In the genomic region with DNA sequence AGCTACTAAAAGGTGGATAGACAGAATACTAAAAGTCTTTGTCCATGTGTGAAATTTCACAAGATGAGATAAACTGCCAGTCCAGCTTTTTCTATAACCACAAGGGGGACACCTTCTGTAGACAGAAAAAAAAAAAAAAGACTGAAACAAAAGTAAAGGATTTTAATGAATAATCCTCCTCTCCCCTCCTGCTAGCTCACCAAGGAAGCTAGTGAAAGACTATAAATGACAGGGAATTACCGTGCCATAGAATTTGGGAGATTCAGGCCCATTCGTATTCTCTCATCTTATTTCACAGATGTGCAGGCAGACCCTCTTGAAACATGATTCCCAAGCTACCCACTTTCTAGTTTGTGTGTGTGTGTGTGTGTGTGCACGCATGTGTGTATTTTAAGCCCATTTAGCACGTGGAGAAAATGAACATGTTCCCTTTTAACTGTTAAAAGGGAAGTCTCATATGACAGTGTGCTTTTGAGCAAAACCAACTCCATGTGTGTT, we compare ENCODE assay signal across 9 cellular contexts. TPM values are rescaled to one million over a fixed set of nuclear protein-coding genes. Genes with fewer than 3 reads are reported as not detected.
DNase-seq lines count a peak whose midpoint lies in the region; ATAC-seq, FAIRE-seq and TF ChIP-seq lines count a peak whose summit lies in the region.
"Had no signal": no experiment of that assay in that cellular context is flagged by ENCODE, and none has a peak within 500 bp of the region (broad histone marks: within the 10 kb centered on the region; RNA-seq: fewer than 3 reads in every experiment).

No MANE protein-coding gene starts in this region.

- H3K4me2 ChIP-seq in A549, result no peak overlapping the region

- no peak overlapping the region for H3K27ac ChIP-seq in A549
- H3K27ac ChIP-seq: SJSA1 had no signal

- no peak for TF ChIP-seq POLR2A in A549 (IDR thresholded peaks at IDR 0.05; ENCODE audit: low read length)

- TF ChIP-seq RAD21 in A549 (conservative IDR thresholded peaks at IDR 0.05 in 1 of 2, IDR thresholded peaks at IDR 0.05 in 1 of 2), result peak; percentile 34; a peak in 3 of 5 replicates

- H3K9me3 ChIP-seq in A549 (no peaks in the 10 kb centered on the region), adipocyte (ENCODE audit: control insufficient read depth, low read length) (no peaks in the 10 kb centered on the region)
- H3K9me3 ChIP-seq: SJSA1 had no signal

- DNase-seq in A549 (ENCODE audit: low read depth in 1 of 2, low spot score in 1 of 2), result peak; percentile 18 to 43
- peak; percentile 28 for DNase-seq in HPDE6-E6E7 (ENCODE audit: extremely low spot score)
- DNase-seq in adipocyte (ENCODE audit: low read depth), result peak; percentile 70
- peak; percentile 35 for DNase-seq in kidney epithelial cell (ENCODE audit: low read depth)
- DNase-seq in SHP77 treated with DMSO at 0.1 percent for 48 hours (lab: John Stamatoyannopoulos, UW), result no peak

- POLR2A ChIA-PET in A549 (lab: Yijun Ruan, JAX), result no interaction called here

- 47% methylated on average over 4 of the region's 4 CpGs for WGBS in A549 (ENCODE audit: missing lambda C conversion rate)

- peak; percentile 52 for TF ChIP-seq CTCF in A549 (IDR thresholded peaks at IDR 0.05)
- peak; percentile 55 for TF ChIP-seq CTCF in kidney epithelial cell (IDR thresholded peaks at IDR 0.05; ENCODE audit: insufficient read depth, low read length, poor library complexity, severe bottlenecking)

- H3K4me3 ChIP-seq in A549 (no peak overlapping the region), adipocyte (ENCODE audit: low read length) (peak overlapping the region; percentile 54), kidney epithelial cell (ENCODE audit: low read depth, low read length) (no peak overlapping the region)
- H3K4me3 ChIP-seq: SJSA1 had no signal

- CTCF ChIA-PET in A549 (lab: Yijun Ruan, JAX), result interaction anchor here (0.6 to 2.2 kb wide), 17 partner anchors 10 to 398 kb away, joined by 3 to 9 read pairs (median 4); a partner anchor contains a TSS

- H3K9ac ChIP-seq in adipocyte (ENCODE audit: low read length), result peak overlapping the region; percentile 53

- no peak for TF ChIP-seq EP300 in A549 (IDR thresholded peaks at IDR 0.05)

- ATAC-seq in A549 (peak in 1 of 2 experiments; percentile 66; a peak in 4 of 6 replicates), HG02763 (IDR thresholded peaks at IDR 0.05; ENCODE audit: unreplicated experiment) (no peak), HG03108 (IDR thresholded peaks at IDR 0.05; ENCODE audit: unreplicated experiment) (no peak), GM19467 (IDR thresholded peaks at IDR 0.05; ENCODE audit: unreplicated experiment) (no peak)

- no peak for FAIRE-seq in A549 (lab: Jason Lieb, UNC)

- no peaks in the 10 kb centered on the region for H3K4me1 ChIP-seq in A549
- peaks cover 16% of the 10 kb centered on the region for H3K4me1 ChIP-seq in adipocyte (ENCODE audit: control insufficient read depth, insufficient read depth, low read length)

- no peaks in the 10 kb centered on the region for H3K36me3 ChIP-seq in adipocyte (ENCODE audit: control insufficient read depth, insufficient read depth, low read length, severe bottlenecking)
- no peaks in the 10 kb centered on the region for H3K36me3 ChIP-seq in kidney epithelial cell (ENCODE audit: control insufficient read depth, insufficient read depth, low read length)
- H3K36me3 ChIP-seq: SJSA1 had no signal

- no peaks in the 10 kb centered on the region for H3K27me3 ChIP-seq in adipocyte (replicated peaks; ENCODE audit: control insufficient read depth, insufficient read depth, low read length)
- no peaks in the 10 kb centered on the region for H3K27me3 ChIP-seq in kidney epithelial cell (ENCODE audit: control insufficient read depth, insufficient read depth, low read length)
- H3K27me3 ChIP-seq: SJSA1 had no signal

TF ChIP-seq in A549, 52 proteins besides CTCF, POLR2A, EP300 and RAD21:
- TF ChIP-seq CEBPB (IDR thresholded peaks at IDR 0.05), result 0 out of 4 replicates have a peak, but pooled peaks of 1 of the 2 experiments have one; percentile 9
- TF ChIP-seq, protein P1, sequence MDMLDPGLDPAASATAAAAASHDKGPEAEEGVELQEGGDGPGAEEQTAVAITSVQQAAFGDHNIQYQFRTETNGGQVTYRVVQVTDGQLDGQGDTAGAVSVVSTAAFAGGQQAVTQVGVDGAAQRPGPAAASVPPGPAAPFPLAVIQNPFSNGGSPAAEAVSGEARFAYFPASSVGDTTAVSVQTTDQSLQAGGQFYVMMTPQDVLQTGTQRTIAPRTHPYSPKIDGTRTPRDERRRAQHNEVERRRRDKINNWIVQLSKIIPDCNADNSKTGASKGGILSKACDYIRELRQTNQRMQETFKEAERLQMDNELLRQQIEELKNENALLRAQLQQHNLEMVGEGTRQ (IDR thresholded peaks at IDR 0.05), result no peak
- TF ChIP-seq SMC3 (IDR thresholded peaks at IDR 0.05), result peak; percentile 30; the same call in 1 of the 3 replicates
- no peak for TF ChIP-seq HOXA7 (CRISPR knock-in tag; IDR thresholded peaks at IDR 0.05)

RNA-seq across cellular contexts. Expression of a gene that starts 36.3 kb away (rescaled TPM):
- polyA plus RNA-seq in A549 (2011; rRNA removed), result 0.90 and 0.92 TPM in 2 replicates
- polyA plus RNA-seq in A549 (2012; cell fraction: cytosol; rRNA removed), result 0.21 and 0.25 TPM in 2 replicates
- 0.19 and 0.20 TPM in 2 replicates for polyA plus RNA-seq in A549 (2012; cell fraction: nucleus; rRNA removed)
- 0.28 to 0.49 TPM (median 0.39 TPM) in 3 replicates for polyA plus RNA-seq in A549 (2017; fragmentation: RNase III; extraction: RNeasy Plus Mini Kit Qiagen cat#74134 plus additional on column Dnase treatment)
- polyA minus RNA-seq in A549 (2011; rRNA and poly(A)+ RNA removed), result 4.5 and 4.8 TPM in 2 replicates
- 2.8 and 3.2 TPM in 2 replicates for total RNA-seq in kidney epithelial cell
